Comparison of ENCODE assay signal across 11 cellular contexts in genomic region chr6:45739058-45739457, GRCh38.
"Had no signal": no experiment of that assay in that cellular context is flagged by ENCODE, and none has a peak within 500 bp of the region (broad histone marks: within the 10 kb centered on the region; RNA-seq: fewer than 3 reads in every experiment).

No MANE protein-coding gene starts in this region.

- H3K9me3 ChIP-seq: HAP-1 had no signal

- H3K9ac ChIP-seq: GM23248 had no signal

- DNase-seq: GM23248, GOT3, H7, H9, HCEC 1CT, HFFc6 had no signal

- ATAC-seq: GM23338, HCT116 had no signal

- H3K4me2 ChIP-seq: GM23338 had no signal

- H3K36me3 ChIP-seq: HAP-1 had no signal

- FAIRE-seq: H1, H54 had no signal

- H3K4me3 ChIP-seq: GM23248, GM23338, HAP-1 had no signal

- H3K27ac ChIP-seq: GM23248 had no signal

- H3K4me1 ChIP-seq: HAP-1 had no signal

- H2AFZ ChIP-seq: GM23248, GM23338 had no signal
